8 cellular contexts compared by ENCODE assay signal in the genomic region with DNA sequence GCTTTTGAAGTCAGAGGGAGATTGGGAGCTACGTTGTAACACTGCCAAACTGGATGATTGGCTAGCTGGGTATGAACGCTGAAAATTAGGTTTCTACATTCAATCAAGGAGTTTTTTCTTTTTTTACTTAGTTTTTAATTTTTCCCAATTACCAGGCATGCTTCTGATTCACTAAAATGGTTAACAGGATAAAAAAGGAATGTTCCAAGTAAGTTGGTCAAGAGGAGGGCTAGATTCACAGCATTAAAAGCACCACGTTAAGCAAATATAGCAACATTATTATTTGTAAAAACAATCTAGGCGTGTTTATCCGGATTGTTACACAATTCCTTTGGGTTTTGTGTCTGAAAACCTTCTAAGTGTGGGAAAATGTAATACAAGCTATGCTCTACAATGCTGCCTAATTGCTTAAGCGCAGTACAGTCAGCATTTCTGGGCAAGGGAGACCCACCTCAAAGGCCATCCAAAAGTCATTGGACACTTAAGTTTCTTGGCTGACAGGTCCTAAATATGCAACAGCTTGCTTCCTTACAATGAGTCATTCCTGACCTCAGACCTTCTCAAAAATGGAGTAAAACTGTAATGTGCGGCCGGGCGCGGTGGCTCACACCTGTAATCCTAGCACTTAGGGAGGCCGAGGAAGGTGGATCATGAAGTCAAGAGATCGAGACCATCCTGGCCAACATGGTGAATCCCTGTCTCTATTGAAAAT. TPM values are rescaled to one million over a fixed set of nuclear protein-coding genes. Genes with fewer than 3 reads are reported as not detected.
A peak's percentile ranks its signal among the peaks of the same experiment; 100 is the strongest.
DNase-seq lines count a peak whose midpoint lies in the region; ATAC-seq, FAIRE-seq and TF ChIP-seq lines count a peak whose summit lies in the region.

No MANE protein-coding gene starts in this region.

- H3K27me3 Mint-ChIP-seq in activated T-cell treated with anti-CD3 and anti-CD28 coated beads, Interleukin-2, amount 50 U/mL, for 72 hours (ENCODE audit: low read depth): no peaks in the 10 kb centered on the region

- DNase-seq in AG09309 (ENCODE audit: low read depth) (peak; percentile 84), glomerular visceral epithelial cell (ENCODE audit: extremely low spot score) (peak; percentile 52), sciatic nerve (ENCODE audit: low spot score) (no peak), H54 (ENCODE audit: insufficient read length, low spot score) (no peak)
- DNase-seq in activated T-cell treated with anti-CD3 and anti-CD28 coated beads, Interleukin-2, amount 50 U/mL, for 72 hours: peak; percentile 62 to 63

- TF ChIP-seq EP300 in Ishikawa (IDR thresholded peaks at IDR 0.05; ENCODE audit: borderline replicate concordance): no peak

- no peak for ATAC-seq in activated T-cell treated with anti-CD3 and anti-CD28 coated beads, Interleukin-2, amount 50 U/mL, for 72 hours (replicated peaks in 1 of 2)
- peak; percentile 70 for ATAC-seq in sciatic nerve
- no peak for ATAC-seq in HG02970 (IDR thresholded peaks at IDR 0.05; ENCODE audit: low FRiP score, unreplicated experiment)
- ATAC-seq in GM18520 (IDR thresholded peaks at IDR 0.05; ENCODE audit: unreplicated experiment): no peak

- intact Hi-C loops in sciatic nerve (cut with DNase I): no loop called here

- H3K4me3 Mint-ChIP-seq in activated T-cell treated with anti-CD3 and anti-CD28 coated beads, Interleukin-2, amount 50 U/mL, for 72 hours: peak overlapping the region; percentile 97 to 98

- H3K27ac Mint-ChIP-seq in activated T-cell treated with anti-CD3 and anti-CD28 coated beads, Interleukin-2, amount 50 U/mL, for 72 hours: peak overlapping the region; percentile 100

- H3K9me3 Mint-ChIP-seq in activated T-cell treated with anti-CD3 and anti-CD28 coated beads, Interleukin-2, amount 50 U/mL, for 72 hours: no peaks in the 10 kb centered on the region

- H3K4me3 ChIP-seq in AG09309 (ENCODE audit: control insufficient read depth, low read depth, low read length): peak overlapping the region; percentile 75

- no peak for TF ChIP-seq POLR2A in H54 (IDR thresholded peaks at IDR 0.05; ENCODE audit: low read depth, low read length)

- H3K4me1 Mint-ChIP-seq in activated T-cell treated with anti-CD3 and anti-CD28 coated beads, Interleukin-2, amount 50 U/mL, for 72 hours (ENCODE audit: low read depth): peaks cover 62% of the 10 kb centered on the region

- no peak for TF ChIP-seq CTCF in AG09309 (IDR thresholded peaks at IDR 0.05; ENCODE audit: control insufficient read depth, insufficient read depth, low read depth, low read length, missing control alignments)

- peaks cover 23 to 36% of the 10 kb centered on the region in 2 donors for H3K36me3 Mint-ChIP-seq in activated T-cell treated with anti-CD3 and anti-CD28 coated beads, Interleukin-2, amount 50 U/mL, for 72 hours (ENCODE audit: insufficient read depth in 2 of 2)

- TF ChIP-seq RAD21 in Ishikawa (IDR thresholded peaks at IDR 0.05; ENCODE audit: low read depth): no peak

- FAIRE-seq in H54 (lab: Jason Lieb, UNC): no peak

TF ChIP-seq in Ishikawa, 13 proteins besides CTCF, POLR2A, EP300 and RAD21:
- TF ChIP-seq CREB1 (IDR thresholded peaks at IDR 0.05; ENCODE audit: low read depth) (no peak), FOXM1 (IDR thresholded peaks at IDR 0.05; ENCODE audit: borderline replicate concordance, low read depth) (no peak), CEBPB (IDR thresholded peaks at IDR 0.05) (0 out of 2 replicates have a peak, but pooled peaks have one; percentile 20)
- TF ChIP-seq, protein P1, sequence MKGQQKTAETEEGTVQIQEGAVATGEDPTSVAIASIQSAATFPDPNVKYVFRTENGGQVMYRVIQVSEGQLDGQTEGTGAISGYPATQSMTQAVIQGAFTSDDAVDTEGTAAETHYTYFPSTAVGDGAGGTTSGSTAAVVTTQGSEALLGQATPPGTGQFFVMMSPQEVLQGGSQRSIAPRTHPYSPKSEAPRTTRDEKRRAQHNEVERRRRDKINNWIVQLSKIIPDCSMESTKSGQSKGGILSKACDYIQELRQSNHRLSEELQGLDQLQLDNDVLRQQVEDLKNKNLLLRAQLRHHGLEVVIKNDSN (IDR thresholded peaks at IDR 0.05): no peak
- TF ChIP-seq, protein P2, sequence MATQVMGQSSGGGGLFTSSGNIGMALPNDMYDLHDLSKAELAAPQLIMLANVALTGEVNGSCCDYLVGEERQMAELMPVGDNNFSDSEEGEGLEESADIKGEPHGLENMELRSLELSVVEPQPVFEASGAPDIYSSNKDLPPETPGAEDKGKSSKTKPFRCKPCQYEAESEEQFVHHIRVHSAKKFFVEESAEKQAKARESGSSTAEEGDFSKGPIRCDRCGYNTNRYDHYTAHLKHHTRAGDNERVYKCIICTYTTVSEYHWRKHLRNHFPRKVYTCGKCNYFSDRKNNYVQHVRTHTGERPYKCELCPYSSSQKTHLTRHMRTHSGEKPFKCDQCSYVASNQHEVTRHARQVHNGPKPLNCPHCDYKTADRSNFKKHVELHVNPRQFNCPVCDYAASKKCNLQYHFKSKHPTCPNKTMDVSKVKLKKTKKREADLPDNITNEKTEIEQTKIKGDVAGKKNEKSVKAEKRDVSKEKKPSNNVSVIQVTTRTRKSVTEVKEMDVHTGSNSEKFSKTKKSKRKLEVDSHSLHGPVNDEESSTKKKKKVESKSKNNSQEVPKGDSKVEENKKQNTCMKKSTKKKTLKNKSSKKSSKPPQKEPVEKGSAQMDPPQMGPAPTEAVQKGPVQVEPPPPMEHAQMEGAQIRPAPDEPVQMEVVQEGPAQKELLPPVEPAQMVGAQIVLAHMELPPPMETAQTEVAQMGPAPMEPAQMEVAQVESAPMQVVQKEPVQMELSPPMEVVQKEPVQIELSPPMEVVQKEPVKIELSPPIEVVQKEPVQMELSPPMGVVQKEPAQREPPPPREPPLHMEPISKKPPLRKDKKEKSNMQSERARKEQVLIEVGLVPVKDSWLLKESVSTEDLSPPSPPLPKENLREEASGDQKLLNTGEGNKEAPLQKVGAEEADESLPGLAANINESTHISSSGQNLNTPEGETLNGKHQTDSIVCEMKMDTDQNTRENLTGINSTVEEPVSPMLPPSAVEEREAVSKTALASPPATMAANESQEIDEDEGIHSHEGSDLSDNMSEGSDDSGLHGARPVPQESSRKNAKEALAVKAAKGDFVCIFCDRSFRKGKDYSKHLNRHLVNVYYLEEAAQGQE (IDR thresholded peaks at IDR 0.05; ENCODE audit: low read depth): no peak

RNA-seq across cellular contexts. Expression of a gene that starts 1.2 kb away (rescaled TPM):
- 1,000 to 10,000 TPM; 4,846 to 5,223 TPM for total RNA-seq in activated T-cell treated with anti-CD3 and anti-CD28 coated beads, Interleukin-2, amount 50 U/mL, for 72 hours
- 760 TPM for total RNA-seq in sciatic nerve

RNA-seq across cellular contexts. Expression of a gene that starts 5.2 kb away (rescaled TPM):
- 100 to 1,000 TPM in 1 of 2 donors, 10 to 100 TPM in 1; 93.1 to 106 TPM for total RNA-seq in activated T-cell treated with anti-CD3 and anti-CD28 coated beads, Interleukin-2, amount 50 U/mL, for 72 hours
- 82.6 TPM for total RNA-seq in sciatic nerve

Comparison
In these comparisons a context has a peak if more than half of its experiments do, and no peak if none do; other contexts are left out.
1. DNase-seq: peak in AG09309 (single experiment), activated T-cell treated with anti-CD3 and anti-CD28 coated beads, Interleukin-2, amount 50 U/mL, for 72 hours (2 of 2) and glomerular visceral epithelial cell (single experiment); none in sciatic nerve (single experiment) and H54 (single experiment).